ENCODE assay signal across 8 cellular contexts in genomic region chr1:43531906-43532584, GRCh38. TPM values are rescaled to one million over a fixed set of nuclear protein-coding genes. Genes with fewer than 3 reads are reported as not detected.
DNase-seq lines count a peak whose midpoint lies in the region; ATAC-seq and TF ChIP-seq lines count a peak whose summit lies in the region.

No MANE protein-coding gene starts in this region.

- ATAC-seq in left lobe of liver = peak; percentile 1

- H3K9me3 ChIP-seq in tibial nerve = no peaks in the 10 kb centered on the region

- TF ChIP-seq EP300 in tibial nerve (IDR thresholded peaks at IDR 0.05) = no peak

- H3K4me1 Mint-ChIP-seq in activated CD4-positive, alpha-beta T cell treated with anti-CD3 and anti-CD28 coated beads, Interleukin-2, amount 10 ng/mL, durations not matched to agents 7 days and 5 days = peaks cover 24% of the 10 kb centered on the region

- CTCF ChIA-PET in activated CD4-positive, alpha-beta T cell treated with anti-CD3 and anti-CD28 coated beads, Interleukin-2, amount 10 ng/mL, durations not matched to agents 7 days and 5 days (lab: Charles Lee) = interaction anchor here (1.3 kb wide), 1 partner anchor 11 kb away, joined by 4 read pairs; no protein-coding TSS in a partner anchor

- H3K4me3 ChIP-seq in astrocyte of the cerebellum (ENCODE audit: low read depth, low read length) = peak overlapping the region; percentile 53
- peak overlapping the region; percentile 64 to 91 (median 87) for H3K4me3 ChIP-seq in tibial nerve

- POLR2A ChIA-PET in activated CD4-positive, alpha-beta T cell treated with anti-CD3 and anti-CD28 coated beads, Interleukin-2, amount 10 ng/mL, durations not matched to agents 7 days and 5 days (lab: Charles Lee) = no interaction called here

- no peaks in the 10 kb centered on the region for H3K36me3 ChIP-seq in tibial nerve

- 19 to 24% methylated on average over 15 of the region's 15 CpGs for WGBS in tibial nerve, 2 donors

- H3K9me3 Mint-ChIP-seq in activated CD4-positive, alpha-beta T cell treated with anti-CD3 and anti-CD28 coated beads, Interleukin-2, amount 10 ng/mL, durations not matched to agents 7 days and 5 days = no peaks in the 10 kb centered on the region

- peaks cover 46% of the 10 kb centered on the region for H3K27me3 Mint-ChIP-seq in activated CD4-positive, alpha-beta T cell treated with anti-CD3 and anti-CD28 coated beads, Interleukin-2, amount 10 ng/mL, durations not matched to agents 7 days and 5 days

- peak overlapping the region; percentile 43 to 92 (median 82) for H3K27ac ChIP-seq in tibial nerve

- H3K27ac Mint-ChIP-seq in activated CD4-positive, alpha-beta T cell treated with anti-CD3 and anti-CD28 coated beads, Interleukin-2, amount 10 ng/mL, durations not matched to agents 7 days and 5 days = no peak overlapping the region

- no peaks in the 10 kb centered on the region for H3K27me3 ChIP-seq in tibial nerve

- peaks cover 0 to 54% (median 21%) of the 10 kb centered on the region in 4 donors for H3K4me1 ChIP-seq in tibial nerve

- TF ChIP-seq CTCF in astrocyte of the cerebellum (IDR thresholded peaks at IDR 0.05; ENCODE audit: low read depth, low read length, missing control alignments) (no peak), tibial nerve (IDR thresholded peaks at IDR 0.05) (no peak)

- H3K4me3 Mint-ChIP-seq in activated CD4-positive, alpha-beta T cell treated with anti-CD3 and anti-CD28 coated beads, Interleukin-2, amount 10 ng/mL, durations not matched to agents 7 days and 5 days = peak overlapping the region; percentile 64

- no peak for TF ChIP-seq POLR2A in tibial nerve (IDR thresholded peaks at IDR 0.05)

- in situ Hi-C loops in astrocyte of the cerebellum (cut with HindIII; ENCODE audit: low sequenced_read_pairs) = no loop called here

- no peak for DNase-seq in activated CD4-positive, alpha-beta T cell treated with anti-CD3 and anti-CD28 coated beads, Interleukin-2, amount 10 ng/mL, durations not matched to agents 7 days and 5 days
- no peak for DNase-seq in activated CD4-positive, alpha-beta T cell treated with anti-CD3 and anti-CD28 coated beads, Interleukin-2, amount 50 U/mL, for 1 hour
- DNase-seq in astrocyte of the cerebellum (ENCODE audit: low read depth) (no peak), left lobe of liver (ENCODE audit: low spot score) (no peak), tibial nerve (ENCODE audit: low spot score in 2 of 2) (no peak), retina (no peak), RKO (ENCODE audit: low spot score) (no peak), SHP77 (lab: John Stamatoyannopoulos, UW) (no peak)

- no peaks in the 10 kb centered on the region for H3K36me3 Mint-ChIP-seq in activated CD4-positive, alpha-beta T cell treated with anti-CD3 and anti-CD28 coated beads, Interleukin-2, amount 10 ng/mL, durations not matched to agents 7 days and 5 days (ENCODE audit: low read depth)

RNA-seq across cellular contexts. Expression of gene PTPRF, which starts 1.4 kb away (rescaled TPM):
- total RNA-seq in activated CD4-positive, alpha-beta T cell treated with anti-CD3 and anti-CD28 coated beads, Interleukin-2, amount 10 ng/mL, durations not matched to agents 7 days and 5 days = under 1 TPM; 0.37 to 0.42 TPM
- total RNA-seq in left lobe of liver = 290 TPM
- total RNA-seq in tibial nerve = 100 to 1,000 TPM in 2 of 4 donors, 10 to 100 TPM in 2; 72.0 to 112 (median 92.5) TPM

Comparison
In these comparisons a context has a peak if more than half of its experiments do, and no peak if none do; other contexts are left out.
1. RNA of gene PTPRF, which starts 1.4 kb away (total RNA-seq): 290 TPM in left lobe of liver (single experiment) and 72.0 to 112 TPM in tibial nerve; 0.37 to 0.42 TPM in activated CD4-positive, alpha-beta T cell treated with anti-CD3 and anti-CD28 coated beads, Interleukin-2, amount 10 ng/mL, durations not matched to agents 7 days and 5 days; every median in the first group is over 10 times any median in the second.